ENCODE assay signal across 12 cellular contexts in the genomic region with DNA sequence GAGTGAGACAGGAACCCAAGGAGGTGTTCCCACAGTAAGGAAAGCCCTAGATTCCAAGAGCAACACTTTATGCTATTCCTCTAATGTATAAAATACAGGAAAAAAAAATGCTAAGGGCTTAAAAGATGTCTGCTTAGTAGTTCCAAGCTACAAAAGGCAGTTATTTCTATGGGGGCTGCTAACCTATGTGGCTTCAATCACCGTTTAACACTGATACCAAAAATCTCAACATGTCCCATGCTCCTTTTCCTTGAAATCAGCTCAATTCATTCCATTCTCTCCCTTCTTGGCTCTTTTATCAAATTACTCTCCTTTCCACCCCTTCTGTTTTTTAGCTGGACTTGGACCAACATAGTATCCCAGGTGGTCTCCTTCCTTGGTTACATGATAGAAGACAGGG. TPM values are rescaled to one million over a fixed set of nuclear protein-coding genes. Genes with fewer than 3 reads are reported as not detected.
A peak's percentile ranks its signal among the peaks of the same experiment; 100 is the strongest.
DNase-seq lines count a peak whose midpoint lies in the region; ATAC-seq and TF ChIP-seq lines count a peak whose summit lies in the region.
"Had no signal": no experiment of that assay in that cellular context is flagged by ENCODE, and none has a peak within 500 bp of the region (broad histone marks: within the 10 kb centered on the region; RNA-seq: fewer than 3 reads in every experiment).

No MANE protein-coding gene starts in this region.

- no peak for TF ChIP-seq POLR2A in GM18505 (IDR thresholded peaks at IDR 0.05; ENCODE audit: borderline replicate concordance, extremely low read depth, insufficient read depth, insufficient read length)

- no peaks in the 10 kb centered on the region for H3K27me3 Mint-ChIP-seq in T-cell
- no peaks in the 10 kb centered on the region for H3K27me3 Mint-ChIP-seq in effector memory CD8-positive, alpha-beta T cell

- no peak overlapping the region for H3K4me3 Mint-ChIP-seq in T-cell
- H3K4me3 Mint-ChIP-seq in effector memory CD8-positive, alpha-beta T cell: no peak overlapping the region

- DNase-seq in GM23248: no peak
- no peak for DNase-seq in T-cell
- DNase-seq in effector memory CD8-positive, alpha-beta T cell: no peak
- no peak for DNase-seq in amygdala (lab: John Stamatoyannopoulos, UW)
- DNase-seq in NCI-H1417 (lab: John Stamatoyannopoulos, UW): no peak
- DNase-seq: adrenal gland, C1 segment of cervical spinal cord, head of caudate nucleus, WERI-Rb-1 had no signal

- 94 to 97% methylated on average over 1 of the region's 1 CpG for WGBS in GM23248 (ENCODE audit: low coverage in 1 of 2, low lambda C conversion rate in 2 of 2, missing lambda C conversion rate in 2 of 2), 2 experiments

- H3K27ac Mint-ChIP-seq in T-cell: peak overlapping the region; percentile 19 to 62
- H3K27ac Mint-ChIP-seq in effector memory CD8-positive, alpha-beta T cell: peak overlapping the region; percentile 14 to 47

- H3K9me2 ChIP-seq in GM23248 (ENCODE audit: insufficient read depth): no peaks in the 10 kb centered on the region

- peaks cover 87% of the 10 kb centered on the region for H3F3A ChIP-seq in GM23248 (ENCODE audit: insufficient read depth)

- H3K4me1 ChIP-seq in GM23248 (ENCODE audit: insufficient read depth): peaks cover 58% of the 10 kb centered on the region
- peaks cover 47% of the 10 kb centered on the region for H3K4me1 ChIP-seq in skeletal muscle satellite cell (ENCODE audit: control insufficient read depth, insufficient read depth, low read length)

- no peaks in the 10 kb centered on the region for H3K9me3 Mint-ChIP-seq in T-cell
- no peaks in the 10 kb centered on the region for H3K9me3 Mint-ChIP-seq in effector memory CD8-positive, alpha-beta T cell

- H3K9me3 ChIP-seq in GM23248 (ENCODE audit: low read depth): no peaks in the 10 kb centered on the region
- no peaks in the 10 kb centered on the region for H3K9me3 ChIP-seq in skeletal muscle satellite cell (replicated peaks; ENCODE audit: low read length)
- H3K9me3 ChIP-seq: adrenal gland had no signal

- H3K36me3 Mint-ChIP-seq in T-cell: peaks cover 62% of the 10 kb centered on the region
- peaks cover 98% of the 10 kb centered on the region for H3K36me3 Mint-ChIP-seq in effector memory CD8-positive, alpha-beta T cell (ENCODE audit: insufficient read depth)

- peak overlapping the region; percentile 92 for H3K27ac ChIP-seq in GM23248
- H3K27ac ChIP-seq: WERI-Rb-1 had no signal

- in situ Hi-C loops in GM23248 (cut with MboI): no loop called here

- CTCF ChIA-PET in T-cell (lab: Charles Lee): interaction anchor here (0.5 to 2.6 kb wide), 3 partner anchors 8 to 109 kb away, joined by 3 to 11 read pairs (median 6); no protein-coding TSS in a partner anchor

- H3K27me3 ChIP-seq in GM23248 (replicated peaks; ENCODE audit: insufficient read depth) (no peaks in the 10 kb centered on the region), skeletal muscle satellite cell (ENCODE audit: control insufficient read depth, insufficient read depth, low read length) (no peaks in the 10 kb centered on the region)
- H3K27me3 ChIP-seq: adrenal gland had no signal

- H4K20me1 ChIP-seq in GM23248 (ENCODE audit: insufficient read depth): no peaks in the 10 kb centered on the region

- H3K4me3 ChIP-seq in GM23248 (no peak overlapping the region), skeletal muscle satellite cell (ENCODE audit: low read length) (no peak overlapping the region)
- H3K4me3 ChIP-seq: adrenal gland had no signal

- H3K4me1 Mint-ChIP-seq in T-cell: peaks cover 24 to 35% (median 29%) of the 10 kb centered on the region in 3 donors
- H3K4me1 Mint-ChIP-seq in effector memory CD8-positive, alpha-beta T cell (ENCODE audit: low read depth in 2 of 2): peaks cover 17 to 27% of the 10 kb centered on the region in 2 donors

- peak overlapping the region; percentile 71 for H3K4me2 ChIP-seq in GM23248 (ENCODE audit: unreplicated experiment)
- no peak overlapping the region for H3K4me2 ChIP-seq in skeletal muscle satellite cell (ENCODE audit: low read length)

- H3K36me3 ChIP-seq in GM23248 (ENCODE audit: low read depth) (peaks cover 64% of the 10 kb centered on the region), skeletal muscle satellite cell (ENCODE audit: insufficient read depth, low read length) (peaks cover 63% of the 10 kb centered on the region)

- H3K79me2 ChIP-seq in GM23248 (ENCODE audit: insufficient read depth): peaks cover 50% of the 10 kb centered on the region

- ATAC-seq in T-cell (replicated peaks in 1 of 4) (no peak), GM18505 (IDR thresholded peaks at IDR 0.05; ENCODE audit: unreplicated experiment) (no peak)
- no peak for ATAC-seq in effector memory CD8-positive, alpha-beta T cell (replicated peaks)
- ATAC-seq: HCT116 had no signal

- H2AFZ ChIP-seq in GM23248: no peak overlapping the region

- H3K9ac ChIP-seq in GM23248 (peak overlapping the region; percentile 63; the same call in 1 of the 2 replicates), skeletal muscle satellite cell (ENCODE audit: low read depth, low read length) (peak overlapping the region; percentile 74)

- POLR2A ChIA-PET in T-cell (lab: Charles Lee): interaction anchor here (0.6 to 2.0 kb wide), 7 partner anchors 8 to 110 kb away, joined by 3 to 11 read pairs (median 5); no protein-coding TSS in a partner anchor

RNA-seq across cellular contexts. Expression of gene CCNH, which starts 20.6 kb away (rescaled TPM):
- total RNA-seq in GM23248 (2014; rRNA removed; shearing (Covaris generic)): 37.7 and 69.7 TPM in 2 replicates
- 54.3 and 60.2 TPM in 2 replicates for polyA plus RNA-seq in GM23248 (2016; fragmentation: Nextera tagmentation; extraction: Ambion mirVana)
- 100 to 1,000 TPM in 2 of 5 donors, 10 to 100 TPM in 3; 64.2 to 276 (median 72.9) TPM for total RNA-seq in T-cell
- 75.4 and 93.0 TPM in 2 replicates for total RNA-seq in skeletal muscle satellite cell (2012; rRNA removed)
